Comparison of ENCODE assay signal across 8 cellular contexts in genomic region chr4:83454626-83455025, GRCh38. TPM values are rescaled to one million over a fixed set of nuclear protein-coding genes. Genes with fewer than 3 reads are reported as not detected.
DNase-seq lines count a peak whose midpoint lies in the region; ATAC-seq and TF ChIP-seq lines count a peak whose summit lies in the region.

No MANE protein-coding gene starts in this region.

- intact Hi-C loops in psoas muscle (cut with DNase I) = loop anchor here in 1 of 2 donors (2.0 to 10.0 kb wide), 2 partner anchors 170 to 1080 kb away; partner anchors contain the start of genes COQ2 and HNRNPD

- no peak overlapping the region for H2AFZ ChIP-seq in GM23338

- H3K4me1 Mint-ChIP-seq in GM23338 = peaks cover 4% of the 10 kb centered on the region; the same call in 1 of the 3 replicates
- H3K4me1 Mint-ChIP-seq in T-helper 2 cell treated with Interferon-gamma antibody and Interleukin-4, amounts not matched to agents 5 μg/mL and 100 μg/mL, for 36 hours (ENCODE audit: low read depth) = peaks cover 27% of the 10 kb centered on the region

- DNase-seq in GM23338 (ENCODE audit: low spot score) (no peak), foreskin fibroblast (peak in 1 of 2 donors; percentile 20), psoas muscle (no peak), DMS79 treated with DMSO at 0.1 percent for 48 hours (lab: John Stamatoyannopoulos, UW) (no peak)
- no peak for DNase-seq in T-helper 2 cell treated with Interferon-gamma antibody and Interleukin-4, amounts not matched to agents 5 μg/mL and 100 μg/mL, for 36 hours (ENCODE audit: low spot score)

- no peaks in the 10 kb centered on the region for H3K9me2 ChIP-seq in GM23338 (ENCODE audit: insufficient read depth)

- WGBS in psoas muscle, 3 donors = 47 to 49% (median 49%) methylated on average over 7 of the region's 7 CpGs

- peaks cover 40% of the 10 kb centered on the region for H3K79me2 ChIP-seq in GM23338 (replicated peaks; ENCODE audit: insufficient read depth)

- peaks cover 42% of the 10 kb centered on the region for H3K36me3 Mint-ChIP-seq in GM23338 (ENCODE audit: low read depth)
- peaks cover 44% of the 10 kb centered on the region for H3K36me3 Mint-ChIP-seq in T-helper 2 cell treated with Interferon-gamma antibody and Interleukin-4, amounts not matched to agents 5 μg/mL and 100 μg/mL, for 36 hours (ENCODE audit: low read depth)

- H3K27ac ChIP-seq in GM23338 (ENCODE audit: low read depth) (peak overlapping the region; percentile 97; the same call in 1 of the 2 replicates), psoas muscle (peak overlapping the region; percentile 96)

- H3K27me3 ChIP-seq in GM23338 (ENCODE audit: insufficient read depth) (no peaks in the 10 kb centered on the region), psoas muscle (ENCODE audit: insufficient read depth in 3 of 3, low read length in 2 of 3) (no peaks in the 10 kb centered on the region)

- H3K4me1 ChIP-seq in GM23338 (ENCODE audit: insufficient read depth) (0 out of 2 replicates have a peak, but pooled peaks cover 6% of the 10 kb centered on the region), psoas muscle (peaks cover 16% of the 10 kb centered on the region)

- peaks cover 15% of the 10 kb centered on the region; the same call in 1 of the 2 replicates for H3K36me3 ChIP-seq in GM23338 (ENCODE audit: insufficient read depth)
- H3K36me3 ChIP-seq in psoas muscle (ENCODE audit: insufficient read depth in 1 of 2, low read depth in 1 of 2) = peaks cover 0 to 41% of the 10 kb centered on the region in 2 donors

- H3K27me3 Mint-ChIP-seq in GM23338 (ENCODE audit: insufficient read depth, low read depth, poor library complexity) = peaks cover 6% of the 10 kb centered on the region
- H3K27me3 Mint-ChIP-seq in T-helper 2 cell treated with Interferon-gamma antibody and Interleukin-4, amounts not matched to agents 5 μg/mL and 100 μg/mL, for 36 hours (ENCODE audit: low read depth) = peaks cover 2% of the 10 kb centered on the region

- no peaks in the 10 kb centered on the region for H3K9me3 ChIP-seq in psoas muscle

- peaks cover 11% of the 10 kb centered on the region for H4K20me1 ChIP-seq in GM23338 (replicated peaks; ENCODE audit: insufficient read depth)

- H3K4me2 ChIP-seq in GM23338 = peak overlapping the region; percentile 95

- no peak for TF ChIP-seq CTCF in GM23338 (conservative IDR thresholded peaks at IDR 0.05; ENCODE audit: low read depth in 2 of 2)
- TF ChIP-seq CTCF in foreskin fibroblast (IDR thresholded peaks at IDR 0.05; ENCODE audit: low read depth, low read length) = no peak
- TF ChIP-seq CTCF in psoas muscle (IDR thresholded peaks at IDR 0.05) = no peak

- peak overlapping the region; percentile 100 for H3K4me3 Mint-ChIP-seq in GM23338
- H3K4me3 Mint-ChIP-seq in T-helper 2 cell treated with Interferon-gamma antibody and Interleukin-4, amounts not matched to agents 5 μg/mL and 100 μg/mL, for 36 hours = peak overlapping the region; percentile 93

- H3K9me3 Mint-ChIP-seq in GM23338 = no peaks in the 10 kb centered on the region
- H3K9me3 Mint-ChIP-seq in T-helper 2 cell treated with Interferon-gamma antibody and Interleukin-4, amounts not matched to agents 5 μg/mL and 100 μg/mL, for 36 hours = no peaks in the 10 kb centered on the region

- H3K4me3 ChIP-seq in GM23338 (peak overlapping the region; percentile 80), foreskin fibroblast (ENCODE audit: low read depth in 1 of 2, low read length in 2 of 2) (peak overlapping the region; percentile 63 to 90), psoas muscle (peak overlapping the region; percentile 83)

- ATAC-seq in GM23338 (no peak), psoas muscle (no peak), HG03520 (IDR thresholded peaks at IDR 0.05; ENCODE audit: unreplicated experiment) (no peak), GM19463 (IDR thresholded peaks at IDR 0.05; ENCODE audit: unreplicated experiment) (no peak), GM21528 (IDR thresholded peaks at IDR 0.05; ENCODE audit: low FRiP score, unreplicated experiment) (no peak)

- no peak overlapping the region for H3K27ac Mint-ChIP-seq in GM23338
- peak overlapping the region; percentile 99 for H3K27ac Mint-ChIP-seq in T-helper 2 cell treated with Interferon-gamma antibody and Interleukin-4, amounts not matched to agents 5 μg/mL and 100 μg/mL, for 36 hours

- no peaks in the 10 kb centered on the region for H3F3A ChIP-seq in GM23338 (replicated peaks; ENCODE audit: low read depth)

TF ChIP-seq in GM23338, 12 proteins besides CTCF, POLR2A, EP300 and RAD21:
- TF ChIP-seq ZNF114 (CRISPR knock-in tag; IDR thresholded peaks at IDR 0.05) = no peak

RNA-seq across cellular contexts. Expression of gene HELQ, which starts 1.0 kb away (rescaled TPM):
- 6.8 and 8.1 TPM in 2 replicates for total RNA-seq in GM23338 (2014; rRNA removed; shearing (Covaris generic))
- polyA plus RNA-seq in GM23338 (2016; fragmentation: Nextera tagmentation; extraction: Ambion mirVana) = 4.3 and 6.8 TPM in 2 replicates
- 10 to 100 TPM; 14.1 to 19.1 (median 17.3) TPM for total RNA-seq in psoas muscle
- polyA plus RNA-seq in psoas muscle = 10 to 100 TPM in 1 of 3 donors, 1 to 10 TPM in 2; 7.4 to 20.9 (median 7.4) TPM

RNA-seq across cellular contexts. Expression of gene MRPS18C, which starts 1.2 kb away (rescaled TPM):
- 26.8 and 40.6 TPM in 2 replicates for total RNA-seq in GM23338 (2014; rRNA removed; shearing (Covaris generic))
- polyA plus RNA-seq in GM23338 (2016; fragmentation: Nextera tagmentation; extraction: Ambion mirVana) (172 and 197 TPM in 2 replicates), psoas muscle (10 to 100 TPM; 35.6 to 78.4 (median 50.3) TPM)
- total RNA-seq in psoas muscle = 10 to 100 TPM; 38.2 to 60.1 (median 46.1) TPM

RNA-seq across cellular contexts. Expression of gene ABRAXAS1, which starts 30.3 kb away (rescaled TPM):
- 25.2 and 26.8 TPM in 2 replicates for total RNA-seq in GM23338 (2014; rRNA removed; shearing (Covaris generic))
- polyA plus RNA-seq in GM23338 (2016; fragmentation: Nextera tagmentation; extraction: Ambion mirVana) = 5.7 and 8.0 TPM in 2 replicates
- 10 to 100 TPM; 10.2 to 15.6 (median 13.3) TPM for total RNA-seq in psoas muscle
- 1 to 10 TPM; 3.3 to 6.8 (median 6.5) TPM for polyA plus RNA-seq in psoas muscle
